15 cellular contexts compared by ENCODE assay signal in the genomic region with DNA sequence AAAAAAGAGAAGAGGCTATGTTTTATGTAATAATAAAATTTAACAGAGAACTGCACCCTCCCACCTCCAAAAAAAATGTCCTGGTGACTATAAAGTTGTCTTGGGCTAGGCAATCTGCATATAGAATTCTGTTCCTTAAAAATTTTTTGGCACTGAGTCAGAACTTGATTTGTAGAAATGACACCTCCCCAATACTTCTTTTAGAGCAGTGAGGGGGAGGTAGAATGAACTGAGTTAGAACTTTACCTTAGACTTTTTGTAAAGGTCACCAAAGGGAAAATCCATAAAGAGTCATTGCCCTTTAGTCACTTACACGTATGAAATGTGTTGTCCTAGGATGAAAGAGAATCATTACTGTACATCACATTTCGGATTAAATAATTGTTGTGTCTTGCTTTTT.
DNase-seq lines count a peak whose midpoint lies in the region; ATAC-seq and TF ChIP-seq lines count a peak whose summit lies in the region.
"Had no signal": no experiment of that assay in that cellular context is flagged by ENCODE, and none has a peak within 500 bp of the region (broad histone marks: within the 10 kb centered on the region; RNA-seq: fewer than 3 reads in every experiment).

No MANE protein-coding gene starts in this region.

- no peaks in the 10 kb centered on the region for H4K20me1 ChIP-seq in IMR-90 (ENCODE audit: insufficient read depth, low read length)

- no peak overlapping the region for H3K14ac ChIP-seq in IMR-90 (replicated peaks; ENCODE audit: low read depth, low read length)

- H4K8ac ChIP-seq in IMR-90 (ENCODE audit: low read depth in 2 of 2, low read length in 2 of 2), result no peak overlapping the region; a peak in 1 of 4 replicates

- TF ChIP-seq POLR2A in IMR-90 (IDR thresholded peaks at IDR 0.05; ENCODE audit: low read depth, low read length), result no peak
- no peak for TF ChIP-seq POLR2A in heart left ventricle (IDR thresholded peaks at IDR 0.05)

- no peak overlapping the region for H3K23ac ChIP-seq in IMR-90 (ENCODE audit: low read depth, low read length)

- no peak overlapping the region for H3K56ac ChIP-seq in IMR-90 (ENCODE audit: extremely low read depth, insufficient read depth, low read length)

- CTCF ChIA-PET in IMR-90 (lab: Yijun Ruan, JAX), result no interaction called here

- H2BK120ac ChIP-seq in IMR-90 (ENCODE audit: low read depth, low read length), result peak overlapping the region; percentile 26; the same call in 1 of the 2 replicates

- H3K27ac ChIP-seq in IMR-90 (ENCODE audit: insufficient read depth, low read length) (no peak overlapping the region), heart left ventricle (peak overlapping the region in 1 of 12 donors; percentile 49)
- H3K27ac ChIP-seq: C4-2B, parathyroid adenoma, VCaP had no signal

- no peak overlapping the region for H2AK5ac ChIP-seq in IMR-90 (ENCODE audit: low read depth, low read length)

- H3K4me3 ChIP-seq in IMR-90 (ENCODE audit: insufficient read depth, low read depth, low read length) (no peak overlapping the region), heart left ventricle (no peak overlapping the region)

- no peak overlapping the region for H4K91ac ChIP-seq in IMR-90 (ENCODE audit: insufficient read depth, low read depth, low read length)

- 83% methylated on average over 2 of the region's 2 CpGs; no CpG with 5 or more reads in 1 of the 2 experiments for WGBS in IMR-90 (ENCODE audit: extremely low coverage in 2 of 2, insufficient read length in 1 of 2), 2 experiments
- 87 to 90% (median 89%) methylated on average over 2 of the region's 2 CpGs for WGBS in heart left ventricle, 4 donors

- no TSS peak for BruUV-seq in IMR-90 (replicated peaks; lab: Mats Ljungman, UMichigan)

- no peak overlapping the region; the same call in 1 of the 2 replicates for H3K4ac ChIP-seq in IMR-90 (ENCODE audit: low read depth, low read length)

- peaks cover 0 to 9% of the 10 kb centered on the region in 2 experiments; a peak in 3 of 4 replicates for H3K79me1 ChIP-seq in IMR-90 (ENCODE audit: low read depth in 1 of 2, low read length in 2 of 2)

- H3K18ac ChIP-seq in IMR-90 (ENCODE audit: low read depth, low read length), result peak overlapping the region; percentile 35; the same call in 1 of the 2 replicates

- intact Hi-C loops in IMR-90 (cut with micrococcal nuclease) (loop anchor here (10.0 kb wide), 1 partner anchor 251 kb away; no protein-coding TSS in a partner anchor), heart left ventricle (cut with DNase I) (no loop called here)

- H3K4me1 ChIP-seq in IMR-90 (ENCODE audit: control insufficient read depth, insufficient read depth, low read length) (peaks cover 10% of the 10 kb centered on the region), heart left ventricle (peaks cover 0 to 37% (median under 1%) of the 10 kb centered on the region in 12 donors)
- H3K4me1 ChIP-seq: parathyroid adenoma had no signal

- H3K4me2 ChIP-seq in IMR-90 (ENCODE audit: low read depth, low read length), result no peak overlapping the region

- H3K9me3 ChIP-seq in IMR-90 (ENCODE audit: control insufficient read depth, insufficient read depth, low read length) (no peaks in the 10 kb centered on the region), heart left ventricle (no peaks in the 10 kb centered on the region)
- H3K9me3 ChIP-seq: gastroesophageal sphincter, suprapubic skin had no signal

- DNase-seq in CD1c-positive myeloid dendritic cell (ENCODE audit: extremely low spot score), result peak; percentile 75
- no peak for DNase-seq in IMR-90
- no peak for DNase-seq in left lobe of liver (ENCODE audit: low spot score)
- DNase-seq in GM10266 (ENCODE audit: extremely low spot score), result no peak
- DNase-seq in hepatic stellate cell (ENCODE audit: low spot score), result no peak
- no peak for DNase-seq in heart left ventricle
- DNase-seq: activated gamma-delta T cell treated with Interleukin-2 at 50 U/mL for 16 hours, NCI-H187 treated with DMSO at 0.1 percent for 48 hours had no signal

- POLR2A ChIA-PET in IMR-90 (lab: Charles Lee; ENCODE audit: unreplicated experiment), result no interaction called here

- in situ Hi-C loops in IMR-90 (cut with MboI; ENCODE audit: low sequenced_read_pairs), result no loop called here

- dilution Hi-C loops in IMR-90 (cut with HindIII; ENCODE audit: low sequenced_read_pairs, unreplicated experiment), result no loop called here

- H3K9ac ChIP-seq in IMR-90 (ENCODE audit: low read depth, low read length), result no peak overlapping the region
- H3K9ac ChIP-seq: parathyroid adenoma had no signal

- no peak overlapping the region for H2BK15ac ChIP-seq in IMR-90 (ENCODE audit: low read depth, low read length)

- peak; percentile 33 for ATAC-seq in GM18868 (IDR thresholded peaks at IDR 0.05; ENCODE audit: unreplicated experiment)
- ATAC-seq in IMR-90 (ENCODE audit: low read depth), result no peak
- peak; percentile 23 for ATAC-seq in left lobe of liver
- ATAC-seq in HG03571 (IDR thresholded peaks at IDR 0.05; ENCODE audit: unreplicated experiment), result no peak
- no peak for ATAC-seq in heart left ventricle

- no peaks in the 10 kb centered on the region for H3K27me3 ChIP-seq in IMR-90 (ENCODE audit: control insufficient read depth, insufficient read depth, low read length)
- no peaks in the 10 kb centered on the region for H3K27me3 ChIP-seq in heart left ventricle
- H3K27me3 ChIP-seq: gastroesophageal sphincter, suprapubic skin had no signal

- no peak for TF ChIP-seq CTCF in IMR-90 (conservative IDR thresholded peaks at IDR 0.05; ENCODE audit: low read depth, low read length)
- no peak for TF ChIP-seq CTCF in GM10266 (IDR thresholded peaks at IDR 0.05; ENCODE audit: control insufficient read depth, insufficient read depth, low read depth, missing control alignments)
- no peak for TF ChIP-seq CTCF in heart left ventricle (IDR thresholded peaks at IDR 0.05)

- no peak for TF ChIP-seq RAD21 in IMR-90 (IDR thresholded peaks at IDR 0.05; ENCODE audit: low read length)

- H2AK9ac ChIP-seq in IMR-90 (replicated peaks; ENCODE audit: low read depth, low read length, poor library complexity), result no peak overlapping the region

- H2BK20ac ChIP-seq in IMR-90 (ENCODE audit: low read depth, low read length), result peak overlapping the region; percentile 40; the same call in 1 of the 2 replicates

- H2AFZ ChIP-seq in IMR-90 (replicated peaks; ENCODE audit: low read length, poor library complexity), result no peak overlapping the region
- H2AFZ ChIP-seq: parathyroid adenoma had no signal

- H3K36me3 ChIP-seq in IMR-90 (ENCODE audit: control insufficient read depth, insufficient read depth, low read length), result no peaks in the 10 kb centered on the region
- no peaks in the 10 kb centered on the region for H3K36me3 ChIP-seq in heart left ventricle
- H3K36me3 ChIP-seq: gastroesophageal sphincter, suprapubic skin had no signal

- H2BK5ac ChIP-seq in IMR-90 (ENCODE audit: low read depth, low read length, poor library complexity, severe bottlenecking), result peak overlapping the region; percentile 61

- peaks cover 4% of the 10 kb centered on the region for H3K9me1 ChIP-seq in IMR-90 (ENCODE audit: insufficient read depth, low read length)

- peak overlapping the region; percentile 54; the same call in 1 of the 2 replicates for H4K5ac ChIP-seq in IMR-90 (ENCODE audit: low read depth, low read length)

TF ChIP-seq in IMR-90, 13 proteins besides CTCF, POLR2A, EP300 and RAD21:
- TF ChIP-seq SMC3 (IDR thresholded peaks at IDR 0.05; ENCODE audit: low read depth, low read length) (no peak), BHLHE40 (IDR thresholded peaks at IDR 0.05; ENCODE audit: low read depth, low read length) (no peak), MAZ (IDR thresholded peaks at IDR 0.05; ENCODE audit: borderline replicate concordance, low read depth, low read length) (no peak), RFX5 (IDR thresholded peaks at IDR 0.05; ENCODE audit: low read depth, low read length) (no peak), MAFK (IDR thresholded peaks at IDR 0.05; ENCODE audit: low read depth, low read length) (no peak), MXI1 (IDR thresholded peaks at IDR 0.05; ENCODE audit: borderline replicate concordance, low read depth, low read length) (no peak), FOS (IDR thresholded peaks at IDR 0.05; ENCODE audit: low read depth, low read length) (no peak), CEBPB (IDR thresholded peaks at IDR 0.05; ENCODE audit: low read depth, low read length) (no peak), CHD1 (IDR thresholded peaks at IDR 0.05; ENCODE audit: low read depth, low read length) (no peak), NFE2L2 (IDR thresholded peaks at IDR 0.05; ENCODE audit: low read depth, low read length) (no peak), RCOR1 (IDR thresholded peaks at IDR 0.05; ENCODE audit: insufficient replicate concordance, low read length) (no peak)
- TF ChIP-seq, protein P1, sequence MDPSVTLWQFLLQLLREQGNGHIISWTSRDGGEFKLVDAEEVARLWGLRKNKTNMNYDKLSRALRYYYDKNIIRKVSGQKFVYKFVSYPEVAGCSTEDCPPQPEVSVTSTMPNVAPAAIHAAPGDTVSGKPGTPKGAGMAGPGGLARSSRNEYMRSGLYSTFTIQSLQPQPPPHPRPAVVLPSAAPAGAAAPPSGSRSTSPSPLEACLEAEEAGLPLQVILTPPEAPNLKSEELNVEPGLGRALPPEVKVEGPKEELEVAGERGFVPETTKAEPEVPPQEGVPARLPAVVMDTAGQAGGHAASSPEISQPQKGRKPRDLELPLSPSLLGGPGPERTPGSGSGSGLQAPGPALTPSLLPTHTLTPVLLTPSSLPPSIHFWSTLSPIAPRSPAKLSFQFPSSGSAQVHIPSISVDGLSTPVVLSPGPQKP (IDR thresholded peaks at IDR 0.05; ENCODE audit: borderline replicate concordance, low read depth, low read length), result no peak
- TF ChIP-seq, protein P2, sequence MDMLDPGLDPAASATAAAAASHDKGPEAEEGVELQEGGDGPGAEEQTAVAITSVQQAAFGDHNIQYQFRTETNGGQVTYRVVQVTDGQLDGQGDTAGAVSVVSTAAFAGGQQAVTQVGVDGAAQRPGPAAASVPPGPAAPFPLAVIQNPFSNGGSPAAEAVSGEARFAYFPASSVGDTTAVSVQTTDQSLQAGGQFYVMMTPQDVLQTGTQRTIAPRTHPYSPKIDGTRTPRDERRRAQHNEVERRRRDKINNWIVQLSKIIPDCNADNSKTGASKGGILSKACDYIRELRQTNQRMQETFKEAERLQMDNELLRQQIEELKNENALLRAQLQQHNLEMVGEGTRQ (IDR thresholded peaks at IDR 0.05; ENCODE audit: low read depth, low read length), result no peak
TF ChIP-seq in IMR-90: peak in this region for 0.

Comparison
In these comparisons a context has a peak if more than half of its experiments do, and no peak if none do; other contexts are left out.
1. ATAC-seq: peak in GM18868 (single experiment) and left lobe of liver (single experiment); none in IMR-90 (single experiment), HG03571 (single experiment) and heart left ventricle (0 of 4).